In the genomic region with DNA sequence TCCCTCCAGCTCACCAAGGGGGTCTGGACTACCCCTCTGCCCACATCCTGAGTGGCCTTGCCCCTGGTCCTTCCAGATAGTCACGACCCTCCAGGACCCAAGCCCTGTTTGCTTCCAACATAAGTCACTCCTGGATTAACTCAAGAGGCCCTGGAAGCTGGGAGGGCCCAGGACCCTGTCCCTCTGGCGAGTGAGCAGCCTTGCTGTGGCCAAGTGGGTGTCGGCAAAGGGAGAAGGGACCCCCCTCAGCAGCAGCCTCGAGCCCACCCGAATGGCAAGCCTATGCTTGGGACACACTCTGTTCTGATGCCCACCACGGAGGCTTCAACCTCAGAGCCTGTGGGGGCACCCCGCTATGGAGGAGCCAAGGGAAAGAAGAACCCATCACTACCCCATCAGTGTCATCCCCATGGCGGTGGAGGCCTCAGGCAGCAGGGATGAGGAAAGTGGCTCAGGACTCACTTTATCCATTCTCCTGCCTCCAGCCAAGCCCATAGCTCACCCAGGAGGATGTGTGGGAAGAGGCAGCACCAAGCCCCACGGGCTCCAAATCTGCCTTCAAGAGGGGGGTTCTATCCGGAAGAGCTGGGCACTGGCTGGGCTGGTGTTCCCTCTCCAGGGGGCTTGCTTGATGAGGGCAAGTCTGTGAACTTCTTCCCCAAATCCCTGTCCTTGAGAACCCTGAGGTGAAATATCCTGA, we compare ENCODE assay signal across 25 cellular contexts. TPM values are rescaled to one million over a fixed set of nuclear protein-coding genes. Genes with fewer than 3 reads are reported as not detected.
DNase-seq lines count a peak whose midpoint lies in the region; ATAC-seq, FAIRE-seq and TF ChIP-seq lines count a peak whose summit lies in the region.
"Had no signal": no experiment of that assay in that cellular context is flagged by ENCODE, and none has a peak within 500 bp of the region (broad histone marks: within the 10 kb centered on the region; RNA-seq: fewer than 3 reads in every experiment).

No MANE protein-coding gene starts in this region.

- no peak overlapping the region for H4K91ac ChIP-seq in neuronal stem cell (ENCODE audit: low read depth, low read length, poor library complexity)

- intact Hi-C loops in Right ventricle myocardium inferior (cut with DNase I) (no loop called here), left ventricle myocardium superior (cut with micrococcal nuclease) (no loop called here), kidney (cut with DNase I) (no loop called here)

- H3K36me3 ChIP-seq in H7 (replicated peaks; ENCODE audit: control insufficient read depth, insufficient read depth, low read length) (no peaks in the 10 kb centered on the region), kidney (ENCODE audit: control insufficient read depth in 1 of 2, insufficient read depth in 2 of 2, low read length in 2 of 2) (no peaks in the 10 kb centered on the region), neuronal stem cell (replicated peaks in 1 of 2; ENCODE audit: control insufficient read depth in 2 of 2, insufficient read depth in 2 of 2, low read length in 2 of 2) (no peaks in the 10 kb centered on the region)
- H3K36me3 ChIP-seq: BE2C; BLaER1 treated with 17β-estradiol and CSF1 and Interleukin-3, amounts not matched to agents 10 nM and 100 nM; HAP-1 had no signal

- H3K18ac ChIP-seq in neuronal stem cell (ENCODE audit: low read length): peak overlapping the region; percentile 54

- H2BK15ac ChIP-seq in neuronal stem cell (ENCODE audit: low read length): peak overlapping the region; percentile 0

- H3K9ac ChIP-seq in kidney (ENCODE audit: low read length in 2 of 2): no peak overlapping the region
- H3K9ac ChIP-seq in neuronal stem cell (ENCODE audit: low read depth, low read length, poor library complexity): no peak overlapping the region
- H3K9ac ChIP-seq: BLaER1 treated with 17β-estradiol and CSF1 and Interleukin-3, amounts not matched to agents 10 nM and 100 nM had no signal

- H3K79me1 ChIP-seq in neuronal stem cell (ENCODE audit: low read depth, low read length): no peaks in the 10 kb centered on the region

- H3K4ac ChIP-seq in neuronal stem cell (ENCODE audit: low read length): no peak overlapping the region

- H3K4me1 ChIP-seq in kidney (ENCODE audit: control insufficient read depth in 1 of 2, insufficient read depth in 1 of 2, low read depth in 1 of 2, low read length in 2 of 2) (no peaks in the 10 kb centered on the region), neuronal stem cell (ENCODE audit: control insufficient read depth in 2 of 2, insufficient read depth in 1 of 2, low read depth in 1 of 2, low read length in 2 of 2) (peaks cover 10 to 28% of the 10 kb centered on the region in 2 donors)
- H3K4me1 ChIP-seq: BE2C, HAP-1 had no signal

- no peak for FAIRE-seq in kidney (lab: Jason Lieb, UNC)
- FAIRE-seq: A204.1, D721Med, GM12878 had no signal

- DNase-seq in Right ventricle myocardium inferior (ENCODE audit: missing footprints) (peak; percentile 33), left ventricle myocardium superior (no peak), H7 (peak; percentile 40), kidney (peak; percentile 47), neuronal stem cell (ENCODE audit: low spot score) (no peak), NCI-H1436 (lab: John Stamatoyannopoulos, UW) (no peak), NCI-H1417 (lab: John Stamatoyannopoulos, UW) (no peak)
- DNase-seq: AML-193; BE2C; CD4-positive, alpha-beta T cell; CD8-positive, alpha-beta memory T cell; DMS 273 treated with DMSO at 0.1 percent for 48 hours; DMS79; EL; GDM1 had no signal

- no peaks in the 10 kb centered on the region for H3K9me3 ChIP-seq in kidney (ENCODE audit: control insufficient read depth in 1 of 2, low read length in 2 of 2)
- no peaks in the 10 kb centered on the region for H3K9me3 ChIP-seq in neuronal stem cell (replicated peaks in 1 of 2; ENCODE audit: control insufficient read depth in 2 of 2, insufficient read depth in 1 of 2, low read depth in 1 of 2, low read length in 2 of 2)
- H3K9me3 ChIP-seq: BE2C; BLaER1 treated with 17β-estradiol and CSF1 and Interleukin-3, amounts not matched to agents 10 nM and 100 nM; HAP-1 had no signal

- no peaks in the 10 kb centered on the region for H3K27me3 ChIP-seq in H7 (ENCODE audit: control insufficient read depth, insufficient read depth, low read length)
- H3K27me3 ChIP-seq in neuronal stem cell (ENCODE audit: control insufficient read depth in 3 of 3, insufficient read depth in 3 of 3, low read depth in 1 of 3, low read length in 3 of 3): peaks cover 0 to 2% (median 0%) of the 10 kb centered on the region in 3 experiments
- H3K27me3 ChIP-seq: BE2C had no signal

- no peak overlapping the region for H2BK5ac ChIP-seq in neuronal stem cell (ENCODE audit: low read length)

- no peak overlapping the region for H3K4me2 ChIP-seq in neuronal stem cell (ENCODE audit: insufficient read depth, low read length, poor library complexity, severe bottlenecking)
- H3K4me2 ChIP-seq: BLaER1 treated with 17β-estradiol and CSF1 and Interleukin-3, amounts not matched to agents 10 nM and 100 nM; GM23338 had no signal

- no peak overlapping the region for H4K8ac ChIP-seq in neuronal stem cell (ENCODE audit: low read depth, low read length)

- no peak for ATAC-seq in Right ventricle myocardium inferior
- ATAC-seq in left ventricle myocardium superior: no peak
- no peak for ATAC-seq in GM19023 (IDR thresholded peaks at IDR 0.05; ENCODE audit: unreplicated experiment)
- ATAC-seq: GM12878, GM23338 had no signal

- no peak overlapping the region for H2BK12ac ChIP-seq in neuronal stem cell (ENCODE audit: low read length)

- H3K4me3 ChIP-seq in H7 (ENCODE audit: insufficient read depth, low read depth, low read length): no peak overlapping the region
- no peak overlapping the region for H3K4me3 ChIP-seq in kidney (ENCODE audit: low read length in 2 of 2)
- no peak overlapping the region for H3K4me3 ChIP-seq in neuronal stem cell (ENCODE audit: low read length in 2 of 2)
- H3K4me3 ChIP-seq: BLaER1 treated with 17β-estradiol and CSF1 and Interleukin-3, amounts not matched to agents 10 nM and 100 nM; GM12878; GM23338; HAP-1 had no signal

- no CpG with 5 or more reads among the region's 10 CpGs for WGBS in neuronal stem cell (ENCODE audit: extremely low coverage in 2 of 2, insufficient read length in 2 of 2, insufficient replicate concordance in 1 of 2), 2 donors

- no peak overlapping the region for H3K27ac ChIP-seq in kidney (ENCODE audit: low read depth in 2 of 2, low read length in 2 of 2)
- no peak overlapping the region for H3K27ac ChIP-seq in neuronal stem cell (replicated peaks; ENCODE audit: low read length)
- H3K27ac ChIP-seq: 22Rv1; BLaER1 treated with 17β-estradiol and CSF1 and Interleukin-3, amounts not matched to agents 10 nM and 100 nM had no signal

- no peak for TF ChIP-seq CTCF in kidney (IDR thresholded peaks at IDR 0.05; ENCODE audit: borderline replicate concordance, extremely low read depth, insufficient read depth)

- no peak overlapping the region for H2BK120ac ChIP-seq in neuronal stem cell (ENCODE audit: low read depth, low read length)

- no peak overlapping the region for H2AK5ac ChIP-seq in neuronal stem cell (ENCODE audit: low read depth, low read length)

- H2AFZ ChIP-seq in neuronal stem cell (ENCODE audit: low read length): no peak overlapping the region
- H2AFZ ChIP-seq: GM23338 had no signal

- peak overlapping the region; percentile 18 for H3K23ac ChIP-seq in neuronal stem cell (ENCODE audit: low read depth, low read length, poor library complexity)

- H3K14ac ChIP-seq in neuronal stem cell (ENCODE audit: low read length): no peak overlapping the region

RNA-seq across cellular contexts. Expression of a gene that starts 12.5 kb away (rescaled TPM):
- total RNA-seq in Right ventricle myocardium inferior (not detected), left ventricle myocardium superior (not detected), kidney (5.3 TPM)
- total RNA-seq in H7 (2014; rRNA removed; shearing (Covaris generic)): not detected in 2 replicates
- polyA plus RNA-seq in kidney (ENCODE audit: insufficient read depth, low read depth, low replicate concordance): 85.9 TPM
- not detected for polyA plus RNA-seq in neuronal stem cell (2013, experiment 1 of 2)
- polyA plus RNA-seq in neuronal stem cell (2013, experiment 2 of 2): not detected
- total RNA-seq: CD4-positive, alpha-beta T cell; CD8-positive, alpha-beta memory T cell; GM12878; GM23338; H4 had no signal
- polyA plus RNA-seq: CD14-positive monocyte; CD8-positive, alpha-beta memory T cell; GM12878; GM23338 had no signal

RNA-seq across cellular contexts. Expression of a gene that starts 47.8 kb away (rescaled TPM):
- total RNA-seq in Right ventricle myocardium inferior (not detected), left ventricle myocardium superior (not detected), kidney (9.4 TPM)
- 0.67 TPM in 1 of 2 replicates, not detected in the other for total RNA-seq in H7 (2014; rRNA removed; shearing (Covaris generic))
- 105 TPM for polyA plus RNA-seq in kidney (ENCODE audit: insufficient read depth, low read depth, low replicate concordance)
- 0.04 TPM for polyA plus RNA-seq in neuronal stem cell (2013, experiment 1 of 2)
- polyA plus RNA-seq in neuronal stem cell (2013, experiment 2 of 2): not detected
- total RNA-seq: CD4-positive, alpha-beta T cell; CD8-positive, alpha-beta memory T cell; GM12878; GM23338; H4 had no signal
- polyA plus RNA-seq: CD14-positive monocyte; CD8-positive, alpha-beta memory T cell; GM23338 had no signal

Comparison
In these comparisons a context has a peak if more than half of its experiments do, and no peak if none do; other contexts are left out.
1. DNase-seq: peak in Right ventricle myocardium inferior (single experiment), H7 (single experiment) and kidney (single experiment); none in left ventricle myocardium superior (single experiment), neuronal stem cell (single experiment), NCI-H1436 (single experiment) and NCI-H1417 (0 of 3).